Comparison of ENCODE assay signal across 19 cellular contexts in genomic region chr3:161403251-161403650, GRCh38.
"Had no signal": no experiment of that assay in that cellular context is flagged by ENCODE, and none has a peak within 500 bp of the region (broad histone marks: within the 10 kb centered on the region; RNA-seq: fewer than 3 reads in every experiment).

No MANE protein-coding gene starts in this region.

- H3K9me3 ChIP-seq: ascending aorta, mucosa of descending colon, neutrophil, tibial artery, vagina had no signal

- H3K27me3 ChIP-seq: ascending aorta, neutrophil, tibial artery, vagina had no signal

- H3K36me3 ChIP-seq: ascending aorta, neutrophil, tibial artery, vagina had no signal

- ATAC-seq: activated CD4-positive, alpha-beta T cell treated with anti-CD3 and anti-CD28 coated beads for 36 hours; mucosa of descending colon; naive thymus-derived CD8-positive, alpha-beta T cell; right cardiac atrium; stimulated activated effector memory CD8-positive, alpha-beta T cell treated with anti-CD3 and anti-CD28 coated beads, Interleukin-12 subunit alpha, Interleukin-12 subunit beta, amount 100 ng/mL, for 72 hours had no signal

- DNase-seq: activated CD4-positive, alpha-beta memory T cell treated with anti-CD3 and anti-CD28 coated beads, Interleukin-2, amount 10 ng/mL, durations not matched to agents 7 days and 5 days; activated CD4-positive, alpha-beta T cell treated with anti-CD3 and anti-CD28 coated beads for 36 hours; activated gamma-delta T cell treated with Interleukin-2 at 50 U/mL for 16 hours; activated naive CD8-positive, alpha-beta T cell treated with anti-CD3 and anti-CD28 coated beads for 36 hours; activated T-cell treated with anti-CD3 and anti-CD28 coated beads, Interleukin-2, amount 50 U/mL, for 48 hours; cerebellar nuclear complex; dermis blood vessel endothelial cell; erythroblast; hypothalamus; mucosa of descending colon; naive thymus-derived CD8-positive, alpha-beta T cell; posterior cingulate gyrus; right cardiac atrium; tibial artery had no signal

- H3K4me1 ChIP-seq: ascending aorta, tibial artery, vagina had no signal

- H3K4me3 ChIP-seq: ascending aorta, mucosa of descending colon, smooth muscle cell, tibial artery, vagina had no signal

- H3K27ac ChIP-seq: ascending aorta, neutrophil, tibial artery, vagina had no signal

- H3K4me2 ChIP-seq: smooth muscle cell had no signal
